ENCODE assay signal across 10 cellular contexts in the genomic region with DNA sequence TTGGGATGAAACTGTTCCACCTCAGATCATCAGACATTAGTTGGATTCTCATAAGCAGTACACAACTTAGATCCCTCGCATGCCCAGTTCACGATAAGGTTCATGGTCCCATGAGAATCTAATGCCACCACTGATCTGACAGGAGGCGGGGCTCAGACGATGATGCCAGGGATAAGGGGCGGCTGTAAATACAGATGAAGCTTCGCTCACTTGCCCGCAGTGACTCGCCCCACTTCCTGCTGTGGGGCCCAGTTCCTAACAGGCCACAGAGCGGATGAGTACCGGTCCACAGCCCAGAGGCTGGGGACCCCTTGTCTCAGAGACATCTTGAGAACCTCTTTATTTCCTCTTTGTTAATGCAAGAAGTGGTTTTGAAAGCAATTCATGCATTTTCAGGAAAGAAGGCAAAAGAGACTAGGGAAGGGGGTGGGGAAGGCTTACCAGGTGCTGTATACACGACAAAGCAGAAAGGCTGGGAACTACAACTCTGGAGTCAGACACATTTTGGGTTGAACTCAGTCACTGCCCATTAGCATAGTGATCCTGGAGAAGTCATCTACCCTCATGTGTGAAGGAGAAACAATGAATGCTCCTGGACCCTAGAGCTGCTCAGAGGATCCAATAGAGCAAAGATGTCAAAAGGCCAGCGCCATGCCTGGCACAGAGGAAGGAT.
DNase-seq lines count a peak whose midpoint lies in the region; ATAC-seq, FAIRE-seq and TF ChIP-seq lines count a peak whose summit lies in the region.
"Had no signal": no experiment of that assay in that cellular context is flagged by ENCODE, and none has a peak within 500 bp of the region (broad histone marks: within the 10 kb centered on the region; RNA-seq: fewer than 3 reads in every experiment).

No MANE protein-coding gene starts in this region.

- H3K36me3 ChIP-seq in H7 (replicated peaks; ENCODE audit: control insufficient read depth, insufficient read depth, low read length) = no peaks in the 10 kb centered on the region

- peaks cover 7% of the 10 kb centered on the region for H3K9me3 Mint-ChIP-seq in activated T-cell treated with anti-CD3 and anti-CD28 coated beads, Interleukin-2, amount 50 U/mL, for 4 hours
- no peaks in the 10 kb centered on the region for H3K9me3 Mint-ChIP-seq in osteocyte (ENCODE audit: unreplicated experiment)

- TF ChIP-seq CTCF in GM12865 (IDR thresholded peaks at IDR 0.05; ENCODE audit: insufficient read depth, low read depth, low read length, missing control alignments) (no peak), osteocyte (IDR thresholded peaks at IDR 0.05) (no peak)

- peaks cover 2% of the 10 kb centered on the region for H3K36me3 Mint-ChIP-seq in activated T-cell treated with anti-CD3 and anti-CD28 coated beads, Interleukin-2, amount 50 U/mL, for 4 hours (ENCODE audit: insufficient read depth)
- H3K36me3 Mint-ChIP-seq in osteocyte (ENCODE audit: unreplicated experiment) = no peaks in the 10 kb centered on the region

- FAIRE-seq in frontal cortex (lab: Jason Lieb, UNC) = no peak
- FAIRE-seq: colon, K562 had no signal

- no peaks in the 10 kb centered on the region for H3K27me3 Mint-ChIP-seq in activated T-cell treated with anti-CD3 and anti-CD28 coated beads, Interleukin-2, amount 50 U/mL, for 4 hours (ENCODE audit: low read depth)
- no peaks in the 10 kb centered on the region for H3K27me3 Mint-ChIP-seq in osteocyte (ENCODE audit: unreplicated experiment)

- DNase-seq in GM12865 (ENCODE audit: low read depth) (peak; percentile 33), NOMO-1 (lab: John Stamatoyannopoulos, UW; ENCODE audit: unreplicated experiment in 2 of 2) (peak; percentile 18 to 31), osteocyte (ENCODE audit: extremely low spot score, unreplicated experiment) (peak; percentile 64), H7 (no peak), frontal cortex (ENCODE audit: low spot score in 2 of 2) (no peak)
- no peak for DNase-seq in activated T-cell treated with anti-CD3 and anti-CD28 coated beads, Interleukin-2, amount 50 U/mL, for 4 hours
- DNase-seq: testis had no signal

- peaks cover 14% of the 10 kb centered on the region for H3K4me1 Mint-ChIP-seq in activated T-cell treated with anti-CD3 and anti-CD28 coated beads, Interleukin-2, amount 50 U/mL, for 4 hours (ENCODE audit: low read depth)
- peaks cover 26% of the 10 kb centered on the region for H3K4me1 Mint-ChIP-seq in osteocyte (ENCODE audit: unreplicated experiment)

- H3K27me3 ChIP-seq in H7 (ENCODE audit: control insufficient read depth, insufficient read depth, low read length) = no peaks in the 10 kb centered on the region
- H3K27me3 ChIP-seq: testis had no signal

- ATAC-seq in activated T-cell treated with anti-CD3 and anti-CD28 coated beads, Interleukin-2, amount 50 U/mL, for 4 hours = peak; percentile 81 to 89
- ATAC-seq in HG03108 (IDR thresholded peaks at IDR 0.05; ENCODE audit: unreplicated experiment) = no peak
- ATAC-seq: K562 had no signal

- H3K27ac Mint-ChIP-seq in osteocyte (ENCODE audit: unreplicated experiment) = peak overlapping the region; percentile 60

- H3K4me3 Mint-ChIP-seq in activated T-cell treated with anti-CD3 and anti-CD28 coated beads, Interleukin-2, amount 50 U/mL, for 4 hours = no peak overlapping the region
- H3K4me3 Mint-ChIP-seq in osteocyte (ENCODE audit: unreplicated experiment) = no peak overlapping the region

- H3K4me3 ChIP-seq in GM12865 (ENCODE audit: low read depth, low read length) (no peak overlapping the region), H7 (ENCODE audit: insufficient read depth, low read depth, low read length) (no peak overlapping the region)
- H3K4me3 ChIP-seq: K562, testis had no signal

Comparison
In these comparisons a context has a peak if more than half of its experiments do, and no peak if none do; other contexts are left out.
1. DNase-seq: peak in GM12865 (single experiment), NOMO-1 (2 of 2) and osteocyte (single experiment); none in activated T-cell treated with anti-CD3 and anti-CD28 coated beads, Interleukin-2, amount 50 U/mL, for 4 hours (single experiment), H7 (single experiment) and frontal cortex (0 of 2).